ENCODE assay signal across 12 cellular contexts in genomic region chr3:66496731-66497130, GRCh38. TPM values are rescaled to one million over a fixed set of nuclear protein-coding genes. Genes with fewer than 3 reads are reported as not detected.
DNase-seq lines count a peak whose midpoint lies in the region; ATAC-seq and TF ChIP-seq lines count a peak whose summit lies in the region.
"Had no signal": no experiment of that assay in that cellular context is flagged by ENCODE, and none has a peak within 500 bp of the region (broad histone marks: within the 10 kb centered on the region; RNA-seq: fewer than 3 reads in every experiment).

No MANE protein-coding gene starts in this region.

- H3K36me3 ChIP-seq in Karpas-422 (ENCODE audit: insufficient read depth, low read length) (no peaks in the 10 kb centered on the region), gastrocnemius medialis (no peaks in the 10 kb centered on the region)

- no peak for ATAC-seq in activated CD4-positive, alpha-beta T cell treated with anti-CD3 and anti-CD28 coated beads for 36 hours
- no peak for ATAC-seq in gastrocnemius medialis
- no peak for ATAC-seq in GM19455 (IDR thresholded peaks at IDR 0.05; ENCODE audit: unreplicated experiment)
- ATAC-seq: stimulated activated naive B cell treated with anti-CD40 and anti-IgM and Interleukin-4, amounts not matched to agents 10 μg/mL and 1 μg/mL and 100 μg/mL, for 72 hours had no signal

- H3K9me2 ChIP-seq in Karpas-422 (replicated peaks; ENCODE audit: insufficient read depth, low read length): no peaks in the 10 kb centered on the region

- H3K27ac Mint-ChIP-seq in activated CD4-positive, alpha-beta T cell treated with anti-CD3 and anti-CD28 coated beads for 36 hours: peak overlapping the region; percentile 80
- H3K27ac Mint-ChIP-seq: stimulated activated naive B cell treated with anti-CD40 and anti-IgM and Interleukin-4, amounts not matched to agents 10 μg/mL and 1 μg/mL and 100 μg/mL, for 72 hours had no signal

- H4K20me1 ChIP-seq in Karpas-422 (ENCODE audit: insufficient read depth, low read depth, low read length): no peaks in the 10 kb centered on the region

- H3K9me3 ChIP-seq in Karpas-422 (ENCODE audit: low read length): no peaks in the 10 kb centered on the region
- no peaks in the 10 kb centered on the region for H3K9me3 ChIP-seq in gastrocnemius medialis

- H3K4me2 ChIP-seq in Karpas-422 (ENCODE audit: low read depth, low read length, poor library complexity, severe bottlenecking): peak overlapping the region; percentile 34

- TF ChIP-seq POLR2A in gastrocnemius medialis (IDR thresholded peaks at IDR 0.05): no peak

- H3K9me3 Mint-ChIP-seq in activated CD4-positive, alpha-beta T cell treated with anti-CD3 and anti-CD28 coated beads for 36 hours (ENCODE audit: low read depth): no peaks in the 10 kb centered on the region
- H3K9me3 Mint-ChIP-seq: stimulated activated naive B cell treated with anti-CD40 and anti-IgM and Interleukin-4, amounts not matched to agents 10 μg/mL and 1 μg/mL and 100 μg/mL, for 72 hours had no signal

- in situ Hi-C loops in gastrocnemius medialis (cut with MboI; ENCODE audit: low sequenced_read_pairs in 4 of 4): loop anchor here in 2 of 4 donors (5.0 to 10.0 kb wide), 2 partner anchors 62 to 69 kb away; no protein-coding TSS in a partner anchor

- H3K27me3 ChIP-seq in Karpas-422 (ENCODE audit: low read length) (no peaks in the 10 kb centered on the region), dorsolateral prefrontal cortex (no peaks in the 10 kb centered on the region), gastrocnemius medialis (no peaks in the 10 kb centered on the region)
- H3K27me3 ChIP-seq: hepatocyte had no signal

- peaks cover 86% of the 10 kb centered on the region for H3K4me1 ChIP-seq in Karpas-422 (ENCODE audit: low read length)
- H3K4me1 ChIP-seq in gastrocnemius medialis: peaks cover 75% of the 10 kb centered on the region in 2 donors

- H3K4me1 Mint-ChIP-seq in activated CD4-positive, alpha-beta T cell treated with anti-CD3 and anti-CD28 coated beads for 36 hours: peaks cover 78% of the 10 kb centered on the region

- H3K4me3 ChIP-seq in Karpas-422 (ENCODE audit: low read length) (peak overlapping the region; percentile 3; the same call in 1 of the 2 replicates), dorsolateral prefrontal cortex (peak overlapping the region in 42 of 59 donors; percentile 1 to 98 (median 84)), gastrocnemius medialis (no peak overlapping the region)
- H3K4me3 ChIP-seq: hepatocyte had no signal

- no peak for DNase-seq in activated CD4-positive, alpha-beta T cell treated with anti-CD3 and anti-CD28 coated beads for 36 hours
- DNase-seq in activated CD4-positive, alpha-beta T cell treated with anti-CD3 and anti-CD28 coated beads for 48 hours: no peak
- no peak for DNase-seq in Karpas-422
- no peak for DNase-seq in dorsolateral prefrontal cortex
- DNase-seq in gastrocnemius medialis: no peak
- no peak for DNase-seq in nucleus accumbens (lab: John Stamatoyannopoulos, UW)
- no peak for DNase-seq in posterior vena cava (ENCODE audit: low spot score)
- DNase-seq: dermis blood vessel endothelial cell; stimulated activated naive B cell treated with anti-CD40 and anti-IgM and Interleukin-4, amounts not matched to agents 10 μg/mL and 1 μg/mL and 100 μg/mL, for 72 hours; SW 1271 had no signal

- H3K27me3 Mint-ChIP-seq in activated CD4-positive, alpha-beta T cell treated with anti-CD3 and anti-CD28 coated beads for 36 hours: peaks cover 5% of the 10 kb centered on the region

- peaks cover 26% of the 10 kb centered on the region; the same call in 1 of the 2 replicates for H3K79me2 ChIP-seq in Karpas-422 (ENCODE audit: low read length)

- POLR2A ChIA-PET in activated CD4-positive, alpha-beta T cell treated with anti-CD3 and anti-CD28 coated beads for 36 hours (lab: Charles Lee): no interaction called here

- H3K4me3 Mint-ChIP-seq in activated CD4-positive, alpha-beta T cell treated with anti-CD3 and anti-CD28 coated beads for 36 hours: no peak overlapping the region
- H3K4me3 Mint-ChIP-seq: stimulated activated naive B cell treated with anti-CD40 and anti-IgM and Interleukin-4, amounts not matched to agents 10 μg/mL and 1 μg/mL and 100 μg/mL, for 72 hours had no signal

- CTCF ChIA-PET in activated CD4-positive, alpha-beta T cell treated with anti-CD3 and anti-CD28 coated beads for 36 hours (lab: Charles Lee): interaction anchor here (0.8 to 1.9 kb wide), 4 partner anchors 16 to 28 kb away, joined by 3 to 6 read pairs (median 4); no protein-coding TSS in a partner anchor

- H3K27ac ChIP-seq in Karpas-422 (ENCODE audit: low read length): peak overlapping the region; percentile 63
- peak overlapping the region in 44 of 59 donors; percentile 1 to 98 (median 90) for H3K27ac ChIP-seq in dorsolateral prefrontal cortex
- H3K27ac ChIP-seq in gastrocnemius medialis: peak overlapping the region; percentile 88 to 98 (median 94)
- H3K27ac ChIP-seq: hepatocyte had no signal

- intact Hi-C loops in activated CD4-positive, alpha-beta T cell treated with anti-CD3 and anti-CD28 coated beads for 36 hours (cut with DNase I, micrococcal nuclease): loop anchor here in 1 of 2 experiments (10.0 kb wide), 1 partner anchor 318 kb away; no protein-coding TSS in a partner anchor
- intact Hi-C loops in dorsolateral prefrontal cortex (cut with DNase I): no loop called here
- intact Hi-C loops in gastrocnemius medialis (cut with DNase I; ENCODE audit: low total_unique reads): no loop called here
- intact Hi-C loops in posterior vena cava (cut with DNase I): loop anchor here (5.0 kb wide), 1 partner anchor 89 kb away; no protein-coding TSS in a partner anchor

- H3K9ac ChIP-seq in Karpas-422 (ENCODE audit: low read length): peak overlapping the region; percentile 56

- TF ChIP-seq CTCF in dorsolateral prefrontal cortex (IDR thresholded peaks at IDR 0.05 in 54 of 56, conservative IDR thresholded peaks at IDR 0.05 in 2 of 56; ENCODE audit: low read depth in 1 of 56, partially characterized antibody in 56 of 56) (no peak), gastrocnemius medialis (IDR thresholded peaks at IDR 0.05 in 4 of 5, conservative IDR thresholded peaks at IDR 0.05 in 1 of 5) (no peak)

- H2AFZ ChIP-seq in Karpas-422 (ENCODE audit: low read length): no peak overlapping the region
- H2AFZ ChIP-seq: hepatocyte had no signal

- no peaks in the 10 kb centered on the region for H3K36me3 Mint-ChIP-seq in activated CD4-positive, alpha-beta T cell treated with anti-CD3 and anti-CD28 coated beads for 36 hours (ENCODE audit: low read depth)

RNA-seq across cellular contexts. Expression of gene LRIG1, which starts 4.1 kb away (rescaled TPM):
- total RNA-seq in activated CD4-positive, alpha-beta T cell treated with anti-CD3 and anti-CD28 coated beads for 36 hours: 10 to 100 TPM; 19.1 to 22.7 TPM
- total RNA-seq in Karpas-422 (2014; rRNA removed; shearing (Covaris generic); ENCODE audit: low replicate concordance): 52.4 and 75.4 TPM in 2 replicates
- total RNA-seq in dorsolateral prefrontal cortex: 100 to 1,000 TPM in 86 of 120 experiments, 10 to 100 TPM in 34; 65.6 to 291 (median 118) TPM
- total RNA-seq in gastrocnemius medialis: 100 to 1,000 TPM in 1 of 4 donors, 10 to 100 TPM in 3; 45.3 to 103 (median 58.6) TPM
- 10 to 100 TPM; 55.7 to 83.8 TPM for total RNA-seq in posterior vena cava

Comparison
In these comparisons a context has a peak if more than half of its experiments do, and no peak if none do; other contexts are left out.
1. H3K4me3 ChIP-seq: peak in Karpas-422 (single experiment) and dorsolateral prefrontal cortex (42 of 59); none in gastrocnemius medialis (0 of 4).
2. intact Hi-C loops: an anchor here in posterior vena cava (5.0 kb wide); none called in dorsolateral prefrontal cortex and gastrocnemius medialis.
3. Peak in every context shown above with its lines, with median percentiles within 50 percentile points of each other: H3K27ac ChIP-seq.